Comparison of ENCODE assay signal across 8 cellular contexts in genomic region chr2:74119912-74120825, GRCh38.
A peak's percentile ranks its signal among the peaks of the same experiment; 100 is the strongest.
DNase-seq lines count a peak whose midpoint lies in the region; ATAC-seq lines count a peak whose summit lies in the region.

No MANE protein-coding gene starts in this region.

- H3K27ac Mint-ChIP-seq in memory B cell, result peak overlapping the region; percentile 92

- no peaks in the 10 kb centered on the region for H4K20me1 ChIP-seq in BLaER1 treated with 17β-estradiol and CSF1 and Interleukin-3, amounts not matched to agents 10 nM and 100 nM

- ATAC-seq in GM19043 (IDR thresholded peaks at IDR 0.05; ENCODE audit: low read depth, unreplicated experiment) (peak; percentile 90), HG03354 (IDR thresholded peaks at IDR 0.05; ENCODE audit: poor library complexity, severe bottlenecking, unreplicated experiment) (peak; percentile 99), memory B cell (ENCODE audit: low read depth) (peak; percentile 96)

- H3K9ac ChIP-seq in BLaER1 treated with 17β-estradiol and CSF1 and Interleukin-3, amounts not matched to agents 10 nM and 100 nM, result peak overlapping the region; percentile 75 to 88 (median 83)

- peak overlapping the region; percentile 87 for H3K4me3 Mint-ChIP-seq in memory B cell

- H3K9me3 Mint-ChIP-seq in memory B cell, result peaks cover 5% of the 10 kb centered on the region

- peaks cover 0 to 5% (median 0%) of the 10 kb centered on the region in 11 experiments; a peak in 5 of 22 replicates for H3K27me3 ChIP-seq in BLaER1 treated with 17β-estradiol and CSF1 and Interleukin-3, amounts not matched to agents 10 nM and 100 nM
- no peaks in the 10 kb centered on the region for H3K27me3 ChIP-seq in effector memory CD4-positive, alpha-beta T cell (replicated peaks; ENCODE audit: control insufficient read depth, insufficient read depth, low read length, poor library complexity, severe bottlenecking)

- H3K27me3 Mint-ChIP-seq in memory B cell, result no peaks in the 10 kb centered on the region

- H3K4me3 ChIP-seq in BLaER1 treated with 17β-estradiol and CSF1 and Interleukin-3, amounts not matched to agents 10 nM and 100 nM, result peak overlapping the region; percentile 55 to 74 (median 66)
- peak overlapping the region; percentile 98 for H3K4me3 ChIP-seq in effector memory CD4-positive, alpha-beta T cell (ENCODE audit: insufficient read depth, low read depth, low read length, poor library complexity, severe bottlenecking)

- H3K4me1 ChIP-seq in BLaER1 treated with 17β-estradiol and CSF1 and Interleukin-3, amounts not matched to agents 10 nM and 100 nM, result no peaks in the 10 kb centered on the region
- H3K4me1 ChIP-seq in effector memory CD4-positive, alpha-beta T cell (ENCODE audit: control insufficient read depth, insufficient read depth, low read length, poor library complexity, severe bottlenecking), result no peaks in the 10 kb centered on the region

- H3K36me3 ChIP-seq in BLaER1 treated with 17β-estradiol and CSF1 and Interleukin-3, amounts not matched to agents 10 nM and 100 nM, result no peaks in the 10 kb centered on the region; a peak in 1 of 22 replicates
- no peaks in the 10 kb centered on the region for H3K36me3 ChIP-seq in effector memory CD4-positive, alpha-beta T cell (ENCODE audit: control insufficient read depth, insufficient read depth, low read length)

- peaks cover 4% of the 10 kb centered on the region for H3K4me1 Mint-ChIP-seq in memory B cell

- H3K9me3 ChIP-seq in BLaER1 treated with 17β-estradiol and CSF1 and Interleukin-3, amounts not matched to agents 10 nM and 100 nM (replicated peaks in 1 of 11), result peaks cover 18 to 41% (median 33%) of the 10 kb centered on the region in 11 experiments
- H3K9me3 ChIP-seq in effector memory CD4-positive, alpha-beta T cell (ENCODE audit: control insufficient read depth, low read length), result no peaks in the 10 kb centered on the region

- H3K27ac ChIP-seq in BLaER1 treated with 17β-estradiol and CSF1 and Interleukin-3, amounts not matched to agents 10 nM and 100 nM, result peak overlapping the region; percentile 85 to 93 (median 88)
- peak overlapping the region; percentile 82 for H3K27ac ChIP-seq in effector memory CD4-positive, alpha-beta T cell (ENCODE audit: insufficient read depth, low read length, poor library complexity, severe bottlenecking)

- peak overlapping the region; percentile 44 to 61 (median 51); a peak in 21 of 22 replicates for H3K4me2 ChIP-seq in BLaER1 treated with 17β-estradiol and CSF1 and Interleukin-3, amounts not matched to agents 10 nM and 100 nM

- DNase-seq in NCI-H526 treated with DMSO at 0.1 percent for 48 hours (lab: John Stamatoyannopoulos, UW), result peak; percentile 80
- peak; percentile 59 to 77 for DNase-seq in activated CD8-positive, alpha-beta memory T cell treated with anti-CD3 and anti-CD28 coated beads for 1 hour (ENCODE audit: extremely low read depth in 1 of 2, low read depth in 1 of 2)
- DNase-seq in effector memory CD4-positive, alpha-beta T cell, result peak; percentile 53 to 75 (median 69)
- peak; percentile 81 to 88 for DNase-seq in memory B cell (ENCODE audit: low spot score in 2 of 2)
- DNase-seq in stimulated activated CD8-positive, alpha-beta memory T cell treated with anti-CD3 and anti-CD28 coated beads, Interleukin-12 subunit alpha, Interleukin-12 subunit beta, amount 100 ng/mL, for 4 hours (ENCODE audit: low read depth), result peak; percentile 77

- H3K36me3 Mint-ChIP-seq in memory B cell, result peaks cover 11% of the 10 kb centered on the region

Comparison
In these comparisons a context has a peak if more than half of its experiments do, and no peak if none do; other contexts are left out.
1. Peak in every context shown above with its lines: DNase-seq, ATAC-seq, H3K4me3 ChIP-seq and H3K27ac ChIP-seq.